23 cellular contexts compared by ENCODE assay signal in the genomic region with DNA sequence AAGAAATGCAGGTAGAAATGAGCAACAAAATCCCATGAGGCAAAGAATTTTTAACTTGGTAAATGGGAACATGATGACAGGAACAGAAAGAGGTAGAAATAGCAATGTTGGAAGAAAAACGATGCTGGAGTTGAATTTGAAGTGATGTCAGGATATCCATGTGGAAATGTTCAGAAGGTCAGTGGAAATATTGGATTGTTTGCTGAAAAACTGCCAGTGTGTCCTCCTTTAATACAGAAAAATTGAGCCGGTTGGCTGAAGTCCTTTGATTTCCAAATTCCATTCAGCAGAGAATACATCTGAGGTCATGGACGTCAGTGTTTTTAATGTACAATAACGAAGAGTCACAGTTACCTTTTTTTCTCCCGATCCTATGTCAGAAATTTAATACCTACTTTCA.
"Had no signal": no experiment of that assay in that cellular context is flagged by ENCODE, and none has a peak within 500 bp of the region (broad histone marks: within the 10 kb centered on the region; RNA-seq: fewer than 3 reads in every experiment).

No MANE protein-coding gene starts in this region.

- H3K4me3 Mint-ChIP-seq: immature natural killer cell; naive thymus-derived CD4-positive, alpha-beta T cell; natural killer cell treated with Interleukin-12 subunit alpha and Interleukin-12 subunit beta and Interleukin-15 and Interleukin-18, amount 100 ng/mL, for 72 hours; stimulated activated effector memory CD8-positive, alpha-beta T cell treated with anti-CD3 and anti-CD28 coated beads, Interleukin-12 subunit alpha, Interleukin-12 subunit beta, amount 100 ng/mL, for 72 hours; stimulated activated naive CD8-positive, alpha-beta T cell treated with anti-CD3 and anti-CD28 coated beads, Interleukin-15, Interleukin-2, amounts not matched to agents 100 ng/mL and 50 ng/mL, for 24 hours had no signal

- H3K9me3 ChIP-seq: heart left ventricle, mucosa of descending colon, ovary, sigmoid colon, spleen, suprapubic skin, thoracic aorta, tibial artery, upper lobe of right lung had no signal

- H3K4me1 ChIP-seq: sigmoid colon, spleen, suprapubic skin, tibial artery, upper lobe of right lung had no signal

- H3K9me3 Mint-ChIP-seq: immature natural killer cell; natural killer cell treated with Interleukin-12 subunit alpha and Interleukin-12 subunit beta and Interleukin-15 and Interleukin-18, amount 100 ng/mL, for 72 hours; stimulated activated effector memory CD8-positive, alpha-beta T cell treated with anti-CD3 and anti-CD28 coated beads, Interleukin-12 subunit alpha, Interleukin-12 subunit beta, amount 100 ng/mL, for 72 hours; stimulated activated naive CD8-positive, alpha-beta T cell treated with anti-CD3 and anti-CD28 coated beads, Interleukin-15, Interleukin-2, amounts not matched to agents 100 ng/mL and 50 ng/mL, for 24 hours had no signal

- H3K27me3 ChIP-seq: heart left ventricle, ovary, sigmoid colon, spleen, suprapubic skin, tibial artery, upper lobe of right lung had no signal

- H3K27ac ChIP-seq: ovary, sigmoid colon, suprapubic skin, thoracic aorta, tibial artery, upper lobe of right lung had no signal

- H3K36me3 ChIP-seq: heart left ventricle, ovary, sigmoid colon, spleen, suprapubic skin, thoracic aorta, tibial artery, upper lobe of right lung had no signal

- H3K4me1 Mint-ChIP-seq: immature natural killer cell had no signal

- H3K27ac Mint-ChIP-seq: immature natural killer cell; natural killer cell treated with Interleukin-12 subunit alpha and Interleukin-12 subunit beta and Interleukin-15 and Interleukin-18, amount 100 ng/mL, for 72 hours; progenitor cell of endocrine pancreas; stimulated activated naive CD8-positive, alpha-beta T cell treated with anti-CD3 and anti-CD28 coated beads, Interleukin-15, Interleukin-2, amounts not matched to agents 100 ng/mL and 50 ng/mL, for 24 hours had no signal

- H3K36me3 Mint-ChIP-seq: naive thymus-derived CD4-positive, alpha-beta T cell; natural killer cell treated with Interleukin-12 subunit alpha and Interleukin-12 subunit beta and Interleukin-15 and Interleukin-18, amount 100 ng/mL, for 72 hours; stimulated activated effector memory CD8-positive, alpha-beta T cell treated with anti-CD3 and anti-CD28 coated beads, Interleukin-12 subunit alpha, Interleukin-12 subunit beta, amount 100 ng/mL, for 72 hours had no signal

- H3K27me3 Mint-ChIP-seq: progenitor cell of endocrine pancreas; stimulated activated naive CD8-positive, alpha-beta T cell treated with anti-CD3 and anti-CD28 coated beads, Interleukin-15, Interleukin-2, amounts not matched to agents 100 ng/mL and 50 ng/mL, for 24 hours had no signal

- DNase-seq: heart left ventricle; immature natural killer cell; kidney; midbrain; mucosa of descending colon; naive thymus-derived CD4-positive, alpha-beta T cell; ovary; right cardiac atrium; sigmoid colon; small intestine; spleen; stimulated activated CD4-positive, alpha-beta T cell treated with anti-CD3 and anti-CD28 coated beads, Interleukin-4, amount 100 ng/mL, for 24 hours; stimulated activated naive CD4-positive, alpha-beta T cell; tibial artery; trophoblast cell; upper lobe of right lung had no signal

- H3K4me3 ChIP-seq: heart left ventricle, lung, mucosa of descending colon, ovary, sigmoid colon, spleen, suprapubic skin, thoracic aorta, tibial artery, upper lobe of right lung had no signal

- ATAC-seq: naive thymus-derived CD4-positive, alpha-beta T cell; natural killer cell treated with Interleukin-12 subunit alpha and Interleukin-12 subunit beta and Interleukin-15 and Interleukin-18, amount 100 ng/mL, for 72 hours; right cardiac atrium; stimulated activated effector memory CD8-positive, alpha-beta T cell treated with anti-CD3 and anti-CD28 coated beads, Interleukin-12 subunit alpha, Interleukin-12 subunit beta, amount 100 ng/mL, for 72 hours; upper lobe of right lung had no signal
